1 cellular context compared by ENCODE assay signal in the genomic region with DNA sequence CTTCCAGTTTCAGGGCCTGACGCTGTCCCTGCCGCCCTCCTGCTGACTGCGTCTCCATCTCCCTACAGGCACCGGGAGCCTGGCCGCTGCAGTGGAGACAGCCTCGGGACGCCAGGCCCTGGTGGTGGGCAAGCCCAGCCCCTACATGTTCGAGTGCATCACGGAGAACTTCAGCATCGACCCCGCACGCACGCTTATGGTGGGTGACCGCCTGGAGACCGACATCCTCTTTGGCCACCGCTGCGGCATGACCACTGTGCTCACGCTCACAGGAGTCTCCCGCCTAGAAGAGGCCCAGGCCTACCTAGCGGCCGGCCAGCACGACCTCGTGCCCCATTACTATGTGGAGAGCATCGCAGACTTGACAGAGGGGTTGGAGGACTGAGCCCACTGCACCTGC.
TF ChIP-seq lines count a peak whose summit lies in the region.

No MANE protein-coding gene starts in this region.

TF ChIP-seq in HepG2, 621 proteins besides CTCF, POLR2A, EP300 and RAD21:
- TF ChIP-seq AKAP8 (CRISPR knock-in tag; IDR thresholded peaks at IDR 0.05) (0 out of 2 replicates have a peak, but pooled peaks have one; percentile 37), KLF11 (CRISPR knock-in tag; IDR thresholded peaks at IDR 0.05) (no peak), SCMH1 (CRISPR knock-in tag; IDR thresholded peaks at IDR 0.05; ENCODE audit: borderline replicate concordance) (no peak), RBFOX2 (IDR thresholded peaks at IDR 0.05; ENCODE audit: low read depth, low read length) (peak; percentile 62; the same call in 1 of the 2 replicates), ZBTB38 (CRISPR knock-in tag; IDR thresholded peaks at IDR 0.05) (0 out of 2 replicates have a peak, but pooled peaks have one; percentile 23), HNRNPLL (IDR thresholded peaks at IDR 0.05; ENCODE audit: low read depth, low read length, poor library complexity, severe bottlenecking) (peak; percentile 23), AGO2 (optimal IDR thresholded peaks at IDR 0.05; ENCODE audit: low read depth, low read length) (peak; percentile 89)
